ENCODE assay signal across 9 cellular contexts in the genomic region with DNA sequence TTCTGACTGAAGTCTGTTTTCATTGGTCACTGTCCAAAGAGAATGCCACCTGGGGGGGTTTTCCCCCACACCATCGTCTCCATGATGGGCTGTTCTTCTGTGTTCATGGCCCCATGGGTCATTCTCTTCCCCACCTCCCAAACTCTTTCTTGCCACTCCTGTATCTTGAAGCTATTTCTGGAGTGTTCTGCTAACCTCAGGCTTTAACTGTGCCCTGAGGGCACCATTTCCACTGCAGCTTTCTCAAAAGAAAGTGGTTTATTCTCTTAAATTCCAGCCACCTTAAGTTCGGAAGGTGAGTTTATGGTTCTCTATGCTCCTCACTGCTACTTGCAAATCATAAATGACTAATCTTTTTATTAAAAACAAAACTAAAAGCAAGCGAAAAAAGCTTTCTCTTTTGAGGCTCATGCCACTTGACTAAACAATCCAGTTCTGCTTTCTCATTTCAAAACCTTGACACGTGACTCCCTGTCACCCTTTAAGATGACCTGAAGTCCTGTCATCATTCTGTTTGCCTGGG. TPM values are rescaled to one million over a fixed set of nuclear protein-coding genes. Genes with fewer than 3 reads are reported as not detected.
A peak's percentile ranks its signal among the peaks of the same experiment; 100 is the strongest.
DNase-seq lines count a peak whose midpoint lies in the region; ATAC-seq and TF ChIP-seq lines count a peak whose summit lies in the region.
"Had no signal": no experiment of that assay in that cellular context is flagged by ENCODE, and none has a peak within 500 bp of the region (broad histone marks: within the 10 kb centered on the region; RNA-seq: fewer than 3 reads in every experiment).

No MANE protein-coding gene starts in this region.

- no peak overlapping the region for H2AFZ ChIP-seq in mesenchymal stem cell (ENCODE audit: low read depth, low read length)

- no peak overlapping the region for H3K4ac ChIP-seq in mesenchymal stem cell (ENCODE audit: low read depth in 1 of 2, low read length in 2 of 2)

- H3K36me3 ChIP-seq in mesenchymal stem cell (ENCODE audit: control insufficient read depth in 1 of 2, insufficient read depth in 2 of 2, low read depth in 1 of 2, low read length in 2 of 2), result no peaks in the 10 kb centered on the region

- no peak overlapping the region for H2AK5ac ChIP-seq in mesenchymal stem cell (ENCODE audit: low read length, severe bottlenecking)

- no peak for TF ChIP-seq CTCF in GM12864 (IDR thresholded peaks at IDR 0.05; ENCODE audit: low read depth, low read length, missing control alignments)

- no peaks in the 10 kb centered on the region for H3K9me3 Mint-ChIP-seq in dendritic cell treated with granulocyte-macrophage colony-stimulating factor and Interleukin-4, amounts not matched to agents 40 ng/mL and 50 ng/mL, for 4 days

- intact Hi-C loops in dendritic cell treated with granulocyte-macrophage colony-stimulating factor and Interleukin-4, amounts not matched to agents 40 ng/mL and 50 ng/mL, for 4 days (cut with micrococcal nuclease), result no loop called here
- intact Hi-C loops in right cardiac atrium (cut with DNase I), result no loop called here

- no peak overlapping the region for H3K23ac ChIP-seq in mesenchymal stem cell (ENCODE audit: low read length in 2 of 2)

- H3K4me3 ChIP-seq in GM12864 (ENCODE audit: low read depth, low read length) (peak overlapping the region; percentile 16), mesenchymal stem cell (ENCODE audit: insufficient read depth in 1 of 2, low read depth in 1 of 2, low read length in 2 of 2) (no peak overlapping the region), right cardiac atrium (ENCODE audit: low read length) (no peak overlapping the region)

- H4K91ac ChIP-seq in mesenchymal stem cell (ENCODE audit: low read length), result no peak overlapping the region

- no peak overlapping the region for H4K8ac ChIP-seq in mesenchymal stem cell (ENCODE audit: low read length)

- H3K27ac Mint-ChIP-seq in dendritic cell treated with granulocyte-macrophage colony-stimulating factor and Interleukin-4, amounts not matched to agents 40 ng/mL and 50 ng/mL, for 4 days, result peak overlapping the region; percentile 74

- H3K14ac ChIP-seq in mesenchymal stem cell (ENCODE audit: low read length in 2 of 2), result no peak overlapping the region

- no peak overlapping the region for H3K18ac ChIP-seq in mesenchymal stem cell (ENCODE audit: low read depth in 1 of 2, low read length in 2 of 2)

- H3K9me3 ChIP-seq in mesenchymal stem cell (ENCODE audit: control insufficient read depth, low read length) (no peaks in the 10 kb centered on the region), right cardiac atrium (ENCODE audit: control insufficient read depth, low read length) (no peaks in the 10 kb centered on the region)

- H3K4me1 ChIP-seq in mesenchymal stem cell (ENCODE audit: control insufficient read depth, insufficient read depth, low read depth, low read length) (no peaks in the 10 kb centered on the region), right cardiac atrium (ENCODE audit: control insufficient read depth, insufficient read depth, low read length) (no peaks in the 10 kb centered on the region)

- no peak overlapping the region for H3K9ac ChIP-seq in mesenchymal stem cell (ENCODE audit: low read length)

- H2BK15ac ChIP-seq in mesenchymal stem cell (ENCODE audit: low read depth, poor library complexity, severe bottlenecking), result no peak overlapping the region

- peak overlapping the region; percentile 21 for H3K4me3 Mint-ChIP-seq in dendritic cell treated with granulocyte-macrophage colony-stimulating factor and Interleukin-4, amounts not matched to agents 40 ng/mL and 50 ng/mL, for 4 days

- H2BK12ac ChIP-seq in mesenchymal stem cell (ENCODE audit: low read length in 2 of 2), result no peak overlapping the region

- H2BK5ac ChIP-seq in mesenchymal stem cell (ENCODE audit: low read depth, low read length, poor library complexity, severe bottlenecking), result no peak overlapping the region

- ATAC-seq in GM21360 (IDR thresholded peaks at IDR 0.05; ENCODE audit: unreplicated experiment) (peak; percentile 84), HG03520 (IDR thresholded peaks at IDR 0.05; ENCODE audit: unreplicated experiment) (peak; percentile 86), right cardiac atrium (no peak)

- no peaks in the 10 kb centered on the region for H3K27me3 Mint-ChIP-seq in dendritic cell treated with granulocyte-macrophage colony-stimulating factor and Interleukin-4, amounts not matched to agents 40 ng/mL and 50 ng/mL, for 4 days

- no peak overlapping the region for H2BK120ac ChIP-seq in mesenchymal stem cell (ENCODE audit: low read depth, low read length)

- no peak overlapping the region for H3K4me2 ChIP-seq in mesenchymal stem cell (ENCODE audit: low read length, poor library complexity, severe bottlenecking)

- peak; percentile 91 for DNase-seq in GM12864 (ENCODE audit: low read depth)
- DNase-seq in kidney glomerular epithelial cell (lab: John Stamatoyannopoulos, UW), result no peak
- DNase-seq in mesenchymal stem cell, result no peak
- no peak for DNase-seq in NCI-H2107 (lab: John Stamatoyannopoulos, UW)
- DNase-seq in right cardiac atrium, result no peak

- H3K27me3 ChIP-seq in mesenchymal stem cell (ENCODE audit: control insufficient read depth in 1 of 2, insufficient read depth in 1 of 2, low read length in 2 of 2) (no peaks in the 10 kb centered on the region), right cardiac atrium (ENCODE audit: control insufficient read depth, insufficient read depth) (no peaks in the 10 kb centered on the region)

- WGBS in mesenchymal stem cell, result 81% methylated on average over 4 of the region's 4 CpGs
- WGBS in right cardiac atrium, result 58% methylated on average over 4 of the region's 4 CpGs

- no peaks in the 10 kb centered on the region for H3K36me3 Mint-ChIP-seq in dendritic cell treated with granulocyte-macrophage colony-stimulating factor and Interleukin-4, amounts not matched to agents 40 ng/mL and 50 ng/mL, for 4 days (ENCODE audit: low read depth)

- H3K27ac ChIP-seq in mesenchymal stem cell (ENCODE audit: low read length, poor library complexity, severe bottlenecking) (no peak overlapping the region), right cardiac atrium (ENCODE audit: low read length) (no peak overlapping the region)

- no peaks in the 10 kb centered on the region for H3K79me1 ChIP-seq in mesenchymal stem cell (replicated peaks; ENCODE audit: low read length, poor library complexity, severe bottlenecking)

- H3K4me1 Mint-ChIP-seq in dendritic cell treated with granulocyte-macrophage colony-stimulating factor and Interleukin-4, amounts not matched to agents 40 ng/mL and 50 ng/mL, for 4 days (ENCODE audit: low read depth), result peaks cover 41% of the 10 kb centered on the region

RNA-seq across cellular contexts. Expression of gene APBB1IP, which starts 7.4 kb away (rescaled TPM):
- polyA plus RNA-seq in mesenchymal stem cell (2013, experiment 1 of 2), result 0.15 TPM
- 0.08 TPM for polyA plus RNA-seq in mesenchymal stem cell (2013, experiment 2 of 2)
- 1 to 10 TPM; 5.2 to 8.4 (median 6.9) TPM for total RNA-seq in right cardiac atrium
- polyA plus RNA-seq in right cardiac atrium, result 2.8 TPM
- total RNA-seq: dermis microvascular lymphatic vessel endothelial cell had no signal

Comparison
In these comparisons a context has a peak if more than half of its experiments do, and no peak if none do; other contexts are left out.
1. ATAC-seq: peak in GM21360 (single experiment) and HG03520 (single experiment); none in right cardiac atrium (0 of 2).